8 cellular contexts compared by ENCODE assay signal in genomic region chr1:38028105-38028591, GRCh38. TPM values are rescaled to one million over a fixed set of nuclear protein-coding genes. Genes with fewer than 3 reads are reported as not detected.
DNase-seq lines count a peak whose midpoint lies in the region; ATAC-seq and TF ChIP-seq lines count a peak whose summit lies in the region.

No MANE protein-coding gene starts in this region.

- in situ Hi-C loops in GM13977 (cut with MboI; ENCODE audit: low pct_unique_long_range_greater_than_20kb, low sequenced_read_pairs, unreplicated experiment): loop anchor here (25.0 kb wide), 1 partner anchor 809 kb away; no protein-coding TSS in a partner anchor

- ATAC-seq in GM21515 (IDR thresholded peaks at IDR 0.05; ENCODE audit: unreplicated experiment) (peak; percentile 63), HG03565 (IDR thresholded peaks at IDR 0.05; ENCODE audit: unreplicated experiment) (peak; percentile 60), right cardiac atrium (no peak)

- no peak overlapping the region for H3K4me3 ChIP-seq in right cardiac atrium (ENCODE audit: low read length)

- peaks cover 15% of the 10 kb centered on the region for H3K4me1 ChIP-seq in right cardiac atrium (ENCODE audit: control insufficient read depth, insufficient read depth, low read length)

- no peaks in the 10 kb centered on the region for H3K27me3 ChIP-seq in right cardiac atrium (ENCODE audit: control insufficient read depth, insufficient read depth)

- no peak for TF ChIP-seq CTCF in GM13977 (IDR thresholded peaks at IDR 0.05; ENCODE audit: extremely low read depth, insufficient read depth, missing control alignments)

- intact Hi-C loops in right cardiac atrium (cut with DNase I): loop anchor here in 1 of 4 donors (10.0 kb wide), 1 partner anchor 807 kb away; no protein-coding TSS in a partner anchor

- H3K9me3 ChIP-seq in right cardiac atrium (ENCODE audit: control insufficient read depth, low read length): no peaks in the 10 kb centered on the region

- DNase-seq in GM13977 (ENCODE audit: low spot score) (peak; percentile 84), right cardiac atrium (no peak), Kasumi-1 (lab: John Stamatoyannopoulos, UW) (no peak), hippocampal formation (lab: John Stamatoyannopoulos, UW) (no peak)
- peak; percentile 42 for DNase-seq in activated naive CD8-positive, alpha-beta T cell treated with anti-CD3 and anti-CD28 coated beads, Interleukin-2, amount 50 U/mL, for 16 hours (ENCODE audit: low read depth, low spot score)
- peak; percentile 84 for DNase-seq in stimulated activated CD8-positive, alpha-beta memory T cell treated with anti-CD3 and anti-CD28 coated beads, Interleukin-4, amount 100 ng/mL, for 48 hours

- 75% methylated on average over 3 of the region's 3 CpGs for WGBS in right cardiac atrium

- H3K27ac ChIP-seq in right cardiac atrium (ENCODE audit: low read length): no peak overlapping the region

RNA-seq across cellular contexts. Expression of gene UTP11, which starts 15.6 kb away (rescaled TPM):
- 10 to 100 TPM; 25.5 to 31.9 (median 30.0) TPM for total RNA-seq in right cardiac atrium
- 34.5 TPM for polyA plus RNA-seq in right cardiac atrium

RNA-seq across cellular contexts. Expression of gene POU3F1, which starts 18.4 kb away (rescaled TPM):
- total RNA-seq in right cardiac atrium: under 1 TPM in 3 of 4 donors, not detected in 1; 0.09 to 0.17 (median 0.17) TPM
- polyA plus RNA-seq in right cardiac atrium: 0.07 TPM

RNA-seq across cellular contexts. Expression of gene FHL3, which starts 22.8 kb away (rescaled TPM):
- total RNA-seq in right cardiac atrium: 10 to 100 TPM in 1 of 4 donors, 1 to 10 TPM in 3; 8.1 to 15.6 (median 9.1) TPM
- polyA plus RNA-seq in right cardiac atrium: 9.7 TPM

RNA-seq across cellular contexts. Expression of gene SF3A3, which starts 38.3 kb away (rescaled TPM):
- 10 to 100 TPM; 25.2 to 34.1 (median 31.0) TPM for total RNA-seq in right cardiac atrium
- polyA plus RNA-seq in right cardiac atrium: 14.4 TPM

Comparison
In these comparisons a context has a peak if more than half of its experiments do, and no peak if none do; other contexts are left out.
1. DNase-seq: peak in GM13977 (single experiment), activated naive CD8-positive, alpha-beta T cell treated with anti-CD3 and anti-CD28 coated beads, Interleukin-2, amount 50 U/mL, for 16 hours (single experiment) and stimulated activated CD8-positive, alpha-beta memory T cell treated with anti-CD3 and anti-CD28 coated beads, Interleukin-4, amount 100 ng/mL, for 48 hours (single experiment); none in right cardiac atrium (0 of 3), Kasumi-1 (0 of 2) and hippocampal formation (0 of 2).
2. ATAC-seq: peak in GM21515 (single experiment) and HG03565 (single experiment); none in right cardiac atrium (0 of 2).